In genomic region chr11:64924910-64925284, GRCh38 we compare ENCODE assay signal across 8 cellular contexts. TPM values are rescaled to one million over a fixed set of nuclear protein-coding genes. Genes with fewer than 3 reads are reported as not detected.
A peak's percentile ranks its signal among the peaks of the same experiment; 100 is the strongest.
DNase-seq lines count a peak whose midpoint lies in the region; ATAC-seq, FAIRE-seq and TF ChIP-seq lines count a peak whose summit lies in the region.

No MANE protein-coding gene starts in this region.

- H3K27me3 ChIP-seq in mammary epithelial cell (ENCODE audit: insufficient read depth, low read length) (no peaks in the 10 kb centered on the region), HepG2 (ENCODE audit: control insufficient read depth in 1 of 2, insufficient read depth in 2 of 2, low read length in 2 of 2) (no peaks in the 10 kb centered on the region; a peak in 1 of 5 replicates), tibial artery (no peaks in the 10 kb centered on the region)

- no CpG with 5 or more reads among the region's 24 CpGs for WGBS in mammary epithelial cell (ENCODE audit: low coverage, missing lambda C conversion rate)
- WGBS in HepG2 (ENCODE audit: low lambda C conversion rate): 1% methylated on average over 13 of the region's 24 CpGs

- TF ChIP-seq EP300 in HepG2 (IDR thresholded peaks at IDR 0.05; ENCODE audit: low read depth in 2 of 2, low read length in 2 of 2): no peak
- no peak for TF ChIP-seq EP300 in HepG2 (CRISPR knock-in tag; IDR thresholded peaks at IDR 0.05; ENCODE audit: borderline replicate concordance)

- no peaks in the 10 kb centered on the region for H4K20me1 ChIP-seq in mammary epithelial cell (ENCODE audit: insufficient read depth, low read length)
- no peaks in the 10 kb centered on the region for H4K20me1 ChIP-seq in HepG2 (ENCODE audit: insufficient read depth, low read length)

- H3K36me3 ChIP-seq in KOPT-K1 (ENCODE audit: insufficient read depth, low read length): no peaks in the 10 kb centered on the region
- H3K36me3 ChIP-seq in mammary epithelial cell (ENCODE audit: insufficient read depth, low read length): no peaks in the 10 kb centered on the region
- H3K36me3 ChIP-seq in HepG2 (replicated peaks in 1 of 2; ENCODE audit: control insufficient read depth in 1 of 2, insufficient read depth in 2 of 2, low read length in 2 of 2): no peaks in the 10 kb centered on the region
- H3K36me3 ChIP-seq in tibial artery: peaks cover 9 to 32% (median 30%) of the 10 kb centered on the region in 3 donors

- CTCF ChIA-PET in mammary epithelial cell (lab: Charles Lee; ENCODE audit: low non-redundant PET): no interaction called here
- CTCF ChIA-PET in HepG2 (lab: Yijun Ruan, JAX; ENCODE audit: low intra/inter-chr PET ratio, low total read pairs): no interaction called here

- H3K4me3 ChIP-seq in GM12864 (ENCODE audit: low read depth, low read length): peak overlapping the region; percentile 76
- peak overlapping the region; percentile 77 to 88 (median 78) for H3K4me3 ChIP-seq in mammary epithelial cell (replicated peaks in 1 of 3; ENCODE audit: insufficient read depth in 1 of 3, low read depth in 2 of 3, low read length in 3 of 3)
- H3K4me3 ChIP-seq in HepG2 (replicated peaks in 1 of 3; ENCODE audit: insufficient read depth in 1 of 3, low read depth in 2 of 3, low read length in 3 of 3): peak overlapping the region; percentile 58 to 80 (median 72)
- H3K4me3 ChIP-seq in tibial artery: peak overlapping the region; percentile 84 to 97

- dilution Hi-C loops in mammary epithelial cell (cut with HindIII; ENCODE audit: low sequenced_read_pairs): no loop called here

- TF ChIP-seq RAD21 in HepG2 (CRISPR knock-in tag; IDR thresholded peaks at IDR 0.05): no peak

- peak overlapping the region; percentile 98 for H2AFZ ChIP-seq in mammary epithelial cell (ENCODE audit: low read depth, low read length)
- H2AFZ ChIP-seq in HepG2 (ENCODE audit: low read length): no peak overlapping the region

- BruUV-seq in mammary epithelial cell (replicated peaks; lab: Mats Ljungman, UMichigan): no TSS peak
- BruUV-seq in HepG2 (replicated peaks; lab: Mats Ljungman, UMichigan): no TSS peak

- H3K9ac ChIP-seq in mammary epithelial cell (ENCODE audit: insufficient read depth, low read length) (peak overlapping the region; percentile 57), HepG2 (ENCODE audit: insufficient read depth, low read depth, low read length) (peak overlapping the region; percentile 81)

- ATAC-seq in HepG2 (peak; percentile 33; the same call in 2 of the 3 replicates), GM21367 (IDR thresholded peaks at IDR 0.05; ENCODE audit: unreplicated experiment) (no peak)

- H3K4me2 ChIP-seq in mammary epithelial cell (ENCODE audit: insufficient read depth, low read depth, low read length) (peak overlapping the region; percentile 84), HepG2 (ENCODE audit: low read depth, low read length) (peak overlapping the region; percentile 99)

- H3K9me3 ChIP-seq in KOPT-K1 (ENCODE audit: insufficient read depth, low read length, poor library complexity, severe bottlenecking) (no peaks in the 10 kb centered on the region), mammary epithelial cell (replicated peaks; ENCODE audit: insufficient read depth, low read length) (no peaks in the 10 kb centered on the region), HepG2 (ENCODE audit: low read length) (no peaks in the 10 kb centered on the region), tibial artery (no peaks in the 10 kb centered on the region)

- H3K4me1 ChIP-seq in mammary epithelial cell (ENCODE audit: insufficient read depth, low read length) (peaks cover 10% of the 10 kb centered on the region), HepG2 (ENCODE audit: insufficient read depth, low read length) (peaks cover 37% of the 10 kb centered on the region), tibial artery (peaks cover 0 to 24% (median 21%) of the 10 kb centered on the region in 4 donors)

- POLR2A ChIA-PET in HepG2 (lab: Yijun Ruan, JAX): interaction anchor here (1.1 to 1.7 kb wide), 6 partner anchors 9 to 74 kb away, joined by 3 to 22 read pairs (median 6); partner anchors contain the start of genes BATF2 and GPHA2

- no peak for FAIRE-seq in HepG2 (lab: Jason Lieb, UNC)
- FAIRE-seq in H54 (lab: Jason Lieb, UNC): no peak

- DNase-seq in GM12864 (ENCODE audit: low read depth) (no peak), mammary epithelial cell (no peak), HepG2 (ENCODE audit: low spot score) (no peak), tibial artery (no peak), H54 (ENCODE audit: insufficient read length, low spot score) (no peak)
- no peak for DNase-seq in effector CD4-positive, alpha-beta T cell

- intact Hi-C loops in mammary epithelial cell (cut with micrococcal nuclease) (loop anchor here (1.0 to 5.0 kb wide), 6 partner anchors 45 to 256 kb away; partner anchors contain the start of genes CAPN1, SNX15 and ZNHIT2), HepG2 (cut with micrococcal nuclease; ENCODE audit: unreplicated experiment) (loop anchor here (2.0 kb wide), 1 partner anchor 72 kb away; the partner anchor contains the start of gene BATF2), tibial artery (cut with DNase I; ENCODE audit: low total_unique reads) (loop anchor here (10.0 kb wide), 1 partner anchor 190 kb away; the partner anchor contains the start of genes TM7SF2 and ZNHIT2)

- H3K27ac ChIP-seq in KOPT-K1 (ENCODE audit: low read depth, low read length, poor library complexity, severe bottlenecking) (peak overlapping the region; percentile 58), mammary epithelial cell (ENCODE audit: insufficient read depth, low read depth, low read length) (peak overlapping the region; percentile 70), HepG2 (ENCODE audit: extremely low read length, insufficient read depth, low read length) (no peak overlapping the region), tibial artery (peak overlapping the region; percentile 93)

- in situ Hi-C loops in mammary epithelial cell (cut with MboI; ENCODE audit: low sequenced_read_pairs in 2 of 2) (no loop called here), HepG2 (cut with HindIII; ENCODE audit: extremely low pct_ligation_motif_present, low pct_unique_long_range_greater_than_20kb) (no loop called here)

- TF ChIP-seq CTCF in GM12864 (IDR thresholded peaks at IDR 0.05; ENCODE audit: low read depth, low read length, missing control alignments): no peak
- TF ChIP-seq CTCF in mammary epithelial cell (conservative IDR thresholded peaks at IDR 0.05 in 1 of 2, IDR thresholded peaks at IDR 0.05 in 1 of 2; ENCODE audit: extremely low read depth in 1 of 2, insufficient read depth in 1 of 2, low read depth in 1 of 2, low read length in 2 of 2): no peak
- no peak for TF ChIP-seq CTCF in HepG2 (CRISPR knock-in tag; IDR thresholded peaks at IDR 0.05)
- no peak for TF ChIP-seq CTCF in tibial artery (IDR thresholded peaks at IDR 0.05)

- TF ChIP-seq POLR2A in HepG2 (IDR thresholded peaks at IDR 0.05; ENCODE audit: insufficient read depth in 1 of 2, low read depth in 2 of 2, low read length in 2 of 2) (no peak), H54 (IDR thresholded peaks at IDR 0.05; ENCODE audit: low read depth, low read length) (no peak)

- H3K79me2 ChIP-seq in mammary epithelial cell (ENCODE audit: insufficient read depth, low read length) (peaks cover 7% of the 10 kb centered on the region), HepG2 (ENCODE audit: insufficient read depth, low read length) (no peaks in the 10 kb centered on the region)

RNA-seq across cellular contexts. Expression of gene PPP2R5B, which starts 0.4 kb away (rescaled TPM):
- 10 to 100 TPM; 13.8 to 32.7 TPM for total RNA-seq in mammary epithelial cell
- 11.4 TPM for polyA plus RNA-seq in mammary epithelial cell
- polyA minus RNA-seq in mammary epithelial cell: 14.2 TPM
- total RNA-seq in HepG2 (2016; rRNA removed; fragmentation: Illumina TruSeq; extraction: Trizol): 1.6 and 2.3 TPM in 2 replicates
- total RNA-seq in HepG2 (2016; cell fraction: cytosol; rRNA removed; fragmentation: Illumina TruSeq; extraction: Trizol; ENCODE audit: low read depth): 0.53 and 0.61 TPM in 2 replicates
- 1.6 and 2.9 TPM in 2 replicates for total RNA-seq in HepG2 (2016; cell fraction: insoluble cytoplasmic fraction; rRNA removed; fragmentation: Illumina TruSeq; extraction: Trizol)
- 1.7 and 1.9 TPM in 2 replicates for total RNA-seq in HepG2 (2016; cell fraction: membrane; rRNA removed; fragmentation: Illumina TruSeq; extraction: Trizol)
- total RNA-seq in HepG2 (2016; cell fraction: nucleus; rRNA removed; fragmentation: Illumina TruSeq; extraction: Trizol): 1.9 and 2.8 TPM in 2 replicates
- polyA plus RNA-seq in HepG2 (2011; rRNA removed): 8.3 and 12.6 TPM in 2 replicates
- polyA plus RNA-seq in HepG2 (2011; cell fraction: cytosol; rRNA removed): 5.2 and 5.5 TPM in 2 replicates
- 38.0 and 39.6 TPM in 2 replicates for polyA plus RNA-seq in HepG2 (2011; cell fraction: nucleus; rRNA removed)
- 6.5 and 7.2 TPM in 2 replicates for polyA plus RNA-seq in HepG2 (2012)
- 0.45 and 0.76 TPM in 2 replicates for polyA plus RNA-seq in HepG2 (2016; cell fraction: cytosol; fragmentation: Illumina TruSeq; extraction: Trizol; ENCODE audit: low read depth)
- polyA plus RNA-seq in HepG2 (2016; cell fraction: insoluble cytoplasmic fraction; fragmentation: Illumina TruSeq; extraction: Trizol; ENCODE audit: low read depth): 1.6 and 2.0 TPM in 2 replicates
- polyA plus RNA-seq in HepG2 (2016; cell fraction: membrane; fragmentation: Illumina TruSeq; extraction: Trizol; ENCODE audit: low read depth): 1.3 and 2.0 TPM in 2 replicates
- 6.5 and 7.0 TPM in 2 replicates for polyA plus RNA-seq in HepG2 (2016; cell fraction: nucleus; fragmentation: Illumina TruSeq; extraction: Trizol; ENCODE audit: insufficient read depth, low read depth)
- 4.2 and 6.0 TPM in 2 replicates for polyA minus RNA-seq in HepG2 (2011; rRNA and poly(A)+ RNA removed; ENCODE audit: low replicate concordance)
- polyA minus RNA-seq in HepG2 (2011; cell fraction: cytosol; rRNA and poly(A)+ RNA removed): 2.0 and 4.1 TPM in 2 replicates
- 4.6 and 4.8 TPM in 2 replicates for polyA minus RNA-seq in HepG2 (2011; cell fraction: nucleus; rRNA and poly(A)+ RNA removed)

RNA-seq across cellular contexts. Expression of gene ATG2A, which starts 7.9 kb away (rescaled TPM):
- total RNA-seq in mammary epithelial cell (10 to 100 TPM; 20.7 to 21.0 TPM), HepG2 (2016; rRNA removed; fragmentation: Illumina TruSeq; extraction: Trizol) (6.5 and 6.7 TPM in 2 replicates)
- polyA plus RNA-seq in mammary epithelial cell (7.0 TPM), HepG2 (2011; rRNA removed) (8.0 and 13.2 TPM in 2 replicates)
- polyA minus RNA-seq in mammary epithelial cell: 9.8 TPM
- 5.0 and 5.3 TPM in 2 replicates for total RNA-seq in HepG2 (2016; cell fraction: cytosol; rRNA removed; fragmentation: Illumina TruSeq; extraction: Trizol; ENCODE audit: low read depth)
- 5.7 and 6.9 TPM in 2 replicates for total RNA-seq in HepG2 (2016; cell fraction: insoluble cytoplasmic fraction; rRNA removed; fragmentation: Illumina TruSeq; extraction: Trizol)
- total RNA-seq in HepG2 (2016; cell fraction: membrane; rRNA removed; fragmentation: Illumina TruSeq; extraction: Trizol): 3.5 and 4.7 TPM in 2 replicates
- total RNA-seq in HepG2 (2016; cell fraction: nucleus; rRNA removed; fragmentation: Illumina TruSeq; extraction: Trizol): 7.1 and 8.3 TPM in 2 replicates
- 4.6 and 6.5 TPM in 2 replicates for polyA plus RNA-seq in HepG2 (2011; cell fraction: cytosol; rRNA removed)
- polyA plus RNA-seq in HepG2 (2011; cell fraction: nucleus; rRNA removed): 81.8 and 92.1 TPM in 2 replicates
- polyA plus RNA-seq in HepG2 (2012): 14.9 and 21.4 TPM in 2 replicates
- 1.0 and 1.2 TPM in 2 replicates for polyA plus RNA-seq in HepG2 (2016; cell fraction: cytosol; fragmentation: Illumina TruSeq; extraction: Trizol; ENCODE audit: low read depth)
- 5.5 and 7.6 TPM in 2 replicates for polyA plus RNA-seq in HepG2 (2016; cell fraction: insoluble cytoplasmic fraction; fragmentation: Illumina TruSeq; extraction: Trizol; ENCODE audit: low read depth)
- polyA plus RNA-seq in HepG2 (2016; cell fraction: membrane; fragmentation: Illumina TruSeq; extraction: Trizol; ENCODE audit: low read depth): 1.9 and 2.0 TPM in 2 replicates
- 19.9 and 22.1 TPM in 2 replicates for polyA plus RNA-seq in HepG2 (2016; cell fraction: nucleus; fragmentation: Illumina TruSeq; extraction: Trizol; ENCODE audit: insufficient read depth, low read depth)
- polyA minus RNA-seq in HepG2 (2011; rRNA and poly(A)+ RNA removed; ENCODE audit: low replicate concordance): 20.7 and 23.4 TPM in 2 replicates
- polyA minus RNA-seq in HepG2 (2011; cell fraction: cytosol; rRNA and poly(A)+ RNA removed): 11.5 and 17.2 TPM in 2 replicates
- polyA minus RNA-seq in HepG2 (2011; cell fraction: nucleus; rRNA and poly(A)+ RNA removed): 24.7 and 27.0 TPM in 2 replicates

RNA-seq across cellular contexts. Expression of gene GPHA2, which starts 10.8 kb away (rescaled TPM):
- total RNA-seq in mammary epithelial cell (not detected), HepG2 (2016; rRNA removed; fragmentation: Illumina TruSeq; extraction: Trizol) (11.6 and 19.1 TPM in 2 replicates)
- polyA plus RNA-seq in mammary epithelial cell (not detected), HepG2 (2011; rRNA removed) (10.1 and 13.0 TPM in 2 replicates)
- polyA minus RNA-seq in mammary epithelial cell: not detected
- total RNA-seq in HepG2 (2016; cell fraction: cytosol; rRNA removed; fragmentation: Illumina TruSeq; extraction: Trizol; ENCODE audit: low read depth): 5.4 and 8.4 TPM in 2 replicates
- total RNA-seq in HepG2 (2016; cell fraction: insoluble cytoplasmic fraction; rRNA removed; fragmentation: Illumina TruSeq; extraction: Trizol): 14.5 and 23.6 TPM in 2 replicates
- 9.9 and 10.1 TPM in 2 replicates for total RNA-seq in HepG2 (2016; cell fraction: membrane; rRNA removed; fragmentation: Illumina TruSeq; extraction: Trizol)
- 16.1 and 16.5 TPM in 2 replicates for total RNA-seq in HepG2 (2016; cell fraction: nucleus; rRNA removed; fragmentation: Illumina TruSeq; extraction: Trizol)
- 9.1 and 24.9 TPM in 2 replicates for polyA plus RNA-seq in HepG2 (2011; cell fraction: cytosol; rRNA removed)
- 5.5 and 7.6 TPM in 2 replicates for polyA plus RNA-seq in HepG2 (2011; cell fraction: nucleus; rRNA removed)
- polyA plus RNA-seq in HepG2 (2012): 4.9 and 6.7 TPM in 2 replicates
- polyA plus RNA-seq in HepG2 (2016; cell fraction: cytosol; fragmentation: Illumina TruSeq; extraction: Trizol; ENCODE audit: low read depth): 8.6 and 12.5 TPM in 2 replicates
- polyA plus RNA-seq in HepG2 (2016; cell fraction: insoluble cytoplasmic fraction; fragmentation: Illumina TruSeq; extraction: Trizol; ENCODE audit: low read depth): 17.0 and 17.6 TPM in 2 replicates
- 11.7 and 13.3 TPM in 2 replicates for polyA plus RNA-seq in HepG2 (2016; cell fraction: membrane; fragmentation: Illumina TruSeq; extraction: Trizol; ENCODE audit: low read depth)
- 33.1 and 38.1 TPM in 2 replicates for polyA plus RNA-seq in HepG2 (2016; cell fraction: nucleus; fragmentation: Illumina TruSeq; extraction: Trizol; ENCODE audit: insufficient read depth, low read depth)
- polyA minus RNA-seq in HepG2 (2011; rRNA and poly(A)+ RNA removed; ENCODE audit: low replicate concordance): 18.7 TPM in 1 of 2 replicates, not detected in the other
- polyA minus RNA-seq in HepG2 (2011; cell fraction: cytosol; rRNA and poly(A)+ RNA removed): 2.4 TPM in 2 replicates
- polyA minus RNA-seq in HepG2 (2011; cell fraction: nucleus; rRNA and poly(A)+ RNA removed): 1.1 and 1.7 TPM in 2 replicates

RNA-seq across cellular contexts. Expression of gene EHD1, which starts 46.5 kb away (rescaled TPM):
- total RNA-seq in mammary epithelial cell (100 to 1,000 TPM in 1 of 2 donors, 10 to 100 TPM in 1; 71.2 to 172 TPM), HepG2 (2016; rRNA removed; fragmentation: Illumina TruSeq; extraction: Trizol) (22.0 and 26.6 TPM in 2 replicates)
- polyA plus RNA-seq in mammary epithelial cell (219 TPM), HepG2 (2011; rRNA removed) (23.6 and 29.4 TPM in 2 replicates)
- polyA minus RNA-seq in mammary epithelial cell: 255 TPM
- 8.1 and 9.7 TPM in 2 replicates for total RNA-seq in HepG2 (2016; cell fraction: cytosol; rRNA removed; fragmentation: Illumina TruSeq; extraction: Trizol; ENCODE audit: low read depth)
- total RNA-seq in HepG2 (2016; cell fraction: insoluble cytoplasmic fraction; rRNA removed; fragmentation: Illumina TruSeq; extraction: Trizol): 22.9 and 29.1 TPM in 2 replicates
- total RNA-seq in HepG2 (2016; cell fraction: membrane; rRNA removed; fragmentation: Illumina TruSeq; extraction: Trizol): 11.0 and 11.5 TPM in 2 replicates
- 16.8 and 19.6 TPM in 2 replicates for total RNA-seq in HepG2 (2016; cell fraction: nucleus; rRNA removed; fragmentation: Illumina TruSeq; extraction: Trizol)
- polyA plus RNA-seq in HepG2 (2011; cell fraction: cytosol; rRNA removed): 20.8 and 31.1 TPM in 2 replicates
- 42.3 and 43.0 TPM in 2 replicates for polyA plus RNA-seq in HepG2 (2011; cell fraction: nucleus; rRNA removed)
- polyA plus RNA-seq in HepG2 (2012): 18.8 and 23.3 TPM in 2 replicates
- 3.5 and 3.9 TPM in 2 replicates for polyA plus RNA-seq in HepG2 (2016; cell fraction: cytosol; fragmentation: Illumina TruSeq; extraction: Trizol; ENCODE audit: low read depth)
- 29.0 and 35.3 TPM in 2 replicates for polyA plus RNA-seq in HepG2 (2016; cell fraction: insoluble cytoplasmic fraction; fragmentation: Illumina TruSeq; extraction: Trizol; ENCODE audit: low read depth)
- polyA plus RNA-seq in HepG2 (2016; cell fraction: membrane; fragmentation: Illumina TruSeq; extraction: Trizol; ENCODE audit: low read depth): 7.9 and 9.3 TPM in 2 replicates
- 33.4 and 34.4 TPM in 2 replicates for polyA plus RNA-seq in HepG2 (2016; cell fraction: nucleus; fragmentation: Illumina TruSeq; extraction: Trizol; ENCODE audit: insufficient read depth, low read depth)
- 63.9 and 78.7 TPM in 2 replicates for polyA minus RNA-seq in HepG2 (2011; rRNA and poly(A)+ RNA removed; ENCODE audit: low replicate concordance)
- 21.2 and 28.0 TPM in 2 replicates for polyA minus RNA-seq in HepG2 (2011; cell fraction: cytosol; rRNA and poly(A)+ RNA removed)
- 15.5 and 22.1 TPM in 2 replicates for polyA minus RNA-seq in HepG2 (2011; cell fraction: nucleus; rRNA and poly(A)+ RNA removed)

RNA-seq across cellular contexts. Expression of gene MAJIN, which starts 47.0 kb away (rescaled TPM):
- total RNA-seq in mammary epithelial cell (not detected), HepG2 (2016; rRNA removed; fragmentation: Illumina TruSeq; extraction: Trizol) (not detected in 2 replicates)
- polyA plus RNA-seq in mammary epithelial cell (not detected), HepG2 (2011; rRNA removed) (not detected in 2 replicates)
- not detected for polyA minus RNA-seq in mammary epithelial cell
- total RNA-seq in HepG2 (2016; cell fraction: cytosol; rRNA removed; fragmentation: Illumina TruSeq; extraction: Trizol; ENCODE audit: low read depth): not detected in 2 replicates
- total RNA-seq in HepG2 (2016; cell fraction: insoluble cytoplasmic fraction; rRNA removed; fragmentation: Illumina TruSeq; extraction: Trizol): not detected in 2 replicates
- total RNA-seq in HepG2 (2016; cell fraction: membrane; rRNA removed; fragmentation: Illumina TruSeq; extraction: Trizol): not detected in 2 replicates
- total RNA-seq in HepG2 (2016; cell fraction: nucleus; rRNA removed; fragmentation: Illumina TruSeq; extraction: Trizol): not detected in 2 replicates
- not detected in 2 replicates for polyA plus RNA-seq in HepG2 (2011; cell fraction: cytosol; rRNA removed)
- polyA plus RNA-seq in HepG2 (2011; cell fraction: nucleus; rRNA removed): not detected in 2 replicates
- polyA plus RNA-seq in HepG2 (2012): not detected in 2 replicates
- polyA plus RNA-seq in HepG2 (2016; cell fraction: cytosol; fragmentation: Illumina TruSeq; extraction: Trizol; ENCODE audit: low read depth): not detected in 2 replicates
- not detected in 2 replicates for polyA plus RNA-seq in HepG2 (2016; cell fraction: insoluble cytoplasmic fraction; fragmentation: Illumina TruSeq; extraction: Trizol; ENCODE audit: low read depth)
- polyA plus RNA-seq in HepG2 (2016; cell fraction: membrane; fragmentation: Illumina TruSeq; extraction: Trizol; ENCODE audit: low read depth): not detected in 2 replicates
- not detected in 2 replicates for polyA plus RNA-seq in HepG2 (2016; cell fraction: nucleus; fragmentation: Illumina TruSeq; extraction: Trizol; ENCODE audit: insufficient read depth, low read depth)
- polyA minus RNA-seq in HepG2 (2011; rRNA and poly(A)+ RNA removed; ENCODE audit: low replicate concordance): not detected in 2 replicates
- polyA minus RNA-seq in HepG2 (2011; cell fraction: cytosol; rRNA and poly(A)+ RNA removed): not detected in 2 replicates
- not detected in 2 replicates for polyA minus RNA-seq in HepG2 (2011; cell fraction: nucleus; rRNA and poly(A)+ RNA removed)

Comparison
In these comparisons a context has a peak if more than half of its experiments do, and no peak if none do; other contexts are left out.
1. RNA of gene GPHA2, which starts 10.8 kb away (total RNA-seq): 5.4 to 23.6 TPM in HepG2; not detected in mammary epithelial cell; every median in the first group is over 4 times any median in the second.
2. Peak in every context shown above with its lines, with median percentiles within 50 percentile points of each other: H3K4me3 ChIP-seq.